ENCODE assay signal across 15 cellular contexts in genomic region chr7:2041496-2042367, GRCh38.
DNase-seq lines count a peak whose midpoint lies in the region; ATAC-seq and TF ChIP-seq lines count a peak whose summit lies in the region.
"Had no signal": no experiment of that assay in that cellular context is flagged by ENCODE, and none has a peak within 500 bp of the region (broad histone marks: within the 10 kb centered on the region; RNA-seq: fewer than 3 reads in every experiment).

No MANE protein-coding gene starts in this region.

- DNase-seq in BE2C (peak; percentile 1), GM13977 (ENCODE audit: low spot score) (no peak), endothelial cell (ENCODE audit: low spot score) (no peak), nephron progenitor cell (no peak), midbrain (lab: John Stamatoyannopoulos, UW) (no peak), SIG-M5 (lab: John Stamatoyannopoulos, UW) (no peak), GF-D8 (lab: John Stamatoyannopoulos, UW) (no peak)
- DNase-seq: activated CD4-positive, alpha-beta T cell treated with anti-CD3 and anti-CD28 coated beads, Interleukin-2, amount 50 U/mL, for 4 hours; DMS53; KBM-7; stimulated activated naive CD4-positive, alpha-beta T cell treated with Interleukin-2 at 50 U/mL for 16 hours had no signal

- no peaks in the 10 kb centered on the region for H3K9me3 Mint-ChIP-seq in endothelial cell (ENCODE audit: unreplicated experiment)
- peaks cover 13% of the 10 kb centered on the region for H3K9me3 Mint-ChIP-seq in nephron progenitor cell

- H3K27me3 Mint-ChIP-seq in endothelial cell (ENCODE audit: unreplicated experiment) (peaks cover 12% of the 10 kb centered on the region), nephron progenitor cell (ENCODE audit: low read depth, poor library complexity) (peaks cover 8% of the 10 kb centered on the region)

- no peak overlapping the region for H3K4me3 ChIP-seq in BE2C (ENCODE audit: low read depth, low read length)
- H3K4me3 ChIP-seq: ascending aorta, SJSA1, vagina had no signal

- in situ Hi-C loops in GM13977 (cut with MboI; ENCODE audit: low pct_unique_long_range_greater_than_20kb, low sequenced_read_pairs, unreplicated experiment) = no loop called here

- H3K4me1 Mint-ChIP-seq in endothelial cell (ENCODE audit: unreplicated experiment) (peaks cover 19% of the 10 kb centered on the region), nephron progenitor cell (peaks cover 48% of the 10 kb centered on the region)

- no peaks in the 10 kb centered on the region for H3K27me3 ChIP-seq in BE2C
- H3K27me3 ChIP-seq: ascending aorta, SJSA1, vagina had no signal

- H3K36me3 Mint-ChIP-seq in endothelial cell (ENCODE audit: low read depth, unreplicated experiment) (peaks cover 24% of the 10 kb centered on the region), nephron progenitor cell (ENCODE audit: low read depth) (peaks cover 52% of the 10 kb centered on the region)

- no peaks in the 10 kb centered on the region for H3K9me3 ChIP-seq in BE2C
- H3K9me3 ChIP-seq: ascending aorta, SJSA1, vagina had no signal

- TF ChIP-seq CTCF in BE2C (IDR thresholded peaks at IDR 0.05; ENCODE audit: low read depth, low read length) (no peak), GM13977 (IDR thresholded peaks at IDR 0.05; ENCODE audit: extremely low read depth, insufficient read depth, missing control alignments) (peak; percentile 19), endothelial cell (IDR thresholded peaks at IDR 0.05; ENCODE audit: unreplicated experiment) (no peak), nephron progenitor cell (IDR thresholded peaks at IDR 0.05) (no peak)

- H3K4me3 Mint-ChIP-seq in endothelial cell (ENCODE audit: unreplicated experiment) = peak overlapping the region; percentile 86
- no peak overlapping the region for H3K4me3 Mint-ChIP-seq in nephron progenitor cell

- no peak for ATAC-seq in GM18520 (IDR thresholded peaks at IDR 0.05; ENCODE audit: unreplicated experiment)

- H3K36me3 ChIP-seq in BE2C = peaks cover 15% of the 10 kb centered on the region
- H3K36me3 ChIP-seq: ascending aorta, SJSA1, vagina had no signal

- H3K4me1 ChIP-seq in BE2C = peaks cover 6% of the 10 kb centered on the region
- H3K4me1 ChIP-seq: ascending aorta, SJSA1 had no signal

- no peak overlapping the region for H3K27ac Mint-ChIP-seq in endothelial cell (ENCODE audit: unreplicated experiment)
- peak overlapping the region; percentile 67 for H3K27ac Mint-ChIP-seq in nephron progenitor cell
